ENCODE assay signal across 9 cellular contexts in genomic region chr12:57487055-57487596, GRCh38. TPM values are rescaled to one million over a fixed set of nuclear protein-coding genes. Genes with fewer than 3 reads are reported as not detected.
DNase-seq lines count a peak whose midpoint lies in the region; ATAC-seq and TF ChIP-seq lines count a peak whose summit lies in the region.
"Had no signal": no experiment of that assay in that cellular context is flagged by ENCODE, and none has a peak within 500 bp of the region (broad histone marks: within the 10 kb centered on the region; RNA-seq: fewer than 3 reads in every experiment).

No MANE protein-coding gene starts in this region.

- H3K4me1 Mint-ChIP-seq in CD4-positive, alpha-beta T cell (ENCODE audit: low read depth): peaks cover 37% of the 10 kb centered on the region

- H3K9me3 ChIP-seq in CD4-positive, alpha-beta T cell (ENCODE audit: control insufficient read depth, low read length): no peaks in the 10 kb centered on the region
- H3K9me3 ChIP-seq in MM.1S (replicated peaks; ENCODE audit: insufficient read depth, low read length) (no peaks in the 10 kb centered on the region), duodenal mucosa (ENCODE audit: control insufficient read depth in 1 of 2, low read length in 2 of 2) (no peaks in the 10 kb centered on the region), ovary (no peaks in the 10 kb centered on the region)

- H3K79me2 ChIP-seq in MM.1S (ENCODE audit: low read length): peaks cover 41% of the 10 kb centered on the region

- TF ChIP-seq POLR2A in ovary (IDR thresholded peaks at IDR 0.05): no peak

- CTCF ChIA-PET in CD4-positive, alpha-beta T cell (lab: Charles Lee): interaction anchor here (2.9 kb wide), 1 partner anchor 10 kb away, joined by 12 read pairs; no protein-coding TSS in a partner anchor

- H3K4me3 ChIP-seq in MM.1S (ENCODE audit: low read length) (peak overlapping the region; percentile 92), duodenal mucosa (ENCODE audit: low read depth in 1 of 2, low read length in 2 of 2) (peak overlapping the region; percentile 91 to 97), ovary (peak overlapping the region; percentile 81)

- H3K27me3 ChIP-seq in CD4-positive, alpha-beta T cell (ENCODE audit: control insufficient read depth, insufficient read depth, low read length): no peaks in the 10 kb centered on the region
- H3K27me3 ChIP-seq in MM.1S (replicated peaks; ENCODE audit: insufficient read depth, low read length) (no peaks in the 10 kb centered on the region), duodenal mucosa (ENCODE audit: control insufficient read depth in 1 of 2, insufficient read depth in 2 of 2, low read length in 2 of 2) (no peaks in the 10 kb centered on the region), ovary (no peaks in the 10 kb centered on the region)

- no peak for TF ChIP-seq EP300 in ovary (IDR thresholded peaks at IDR 0.05)

- peaks cover 53% of the 10 kb centered on the region for H3K36me3 Mint-ChIP-seq in CD4-positive, alpha-beta T cell (ENCODE audit: low read depth)

- 79 to 86% (median 82%) methylated on average over 27 of the region's 27 CpGs for WGBS in ovary, 3 donors

- peak overlapping the region; percentile 90 for H3K27ac Mint-ChIP-seq in CD4-positive, alpha-beta T cell

- H4K20me1 ChIP-seq in MM.1S (ENCODE audit: insufficient read depth, low read length): no peaks in the 10 kb centered on the region

- H3K36me3 ChIP-seq in MM.1S (replicated peaks; ENCODE audit: insufficient read depth, low read length) (peaks cover 16% of the 10 kb centered on the region; the same call in 1 of the 2 replicates), duodenal mucosa (ENCODE audit: control insufficient read depth in 1 of 2, insufficient read depth in 2 of 2, low read length in 2 of 2) (peaks cover 15 to 29% of the 10 kb centered on the region in 2 donors), ovary (no peaks in the 10 kb centered on the region)

- peak overlapping the region; percentile 66; the same call in 1 of the 2 replicates for H3K4me2 ChIP-seq in MM.1S (ENCODE audit: low read depth, low read length)

- no peaks in the 10 kb centered on the region for H3K9me3 Mint-ChIP-seq in CD4-positive, alpha-beta T cell

- POLR2A ChIA-PET in CD4-positive, alpha-beta T cell (lab: Charles Lee): interaction anchor here (1.0 to 2.5 kb wide), 5 partner anchors 8 to 33 kb away, joined by 6 to 15 read pairs (median 7); partner anchors contain the start of genes ARHGAP9 and DDIT3

- no peaks in the 10 kb centered on the region for H3K27me3 Mint-ChIP-seq in CD4-positive, alpha-beta T cell

- no peak for ATAC-seq in CD4-positive, alpha-beta T cell (ENCODE audit: poor library complexity)

- H3K4me1 ChIP-seq in MM.1S (ENCODE audit: low read length): peaks cover 14% of the 10 kb centered on the region
- H3K4me1 ChIP-seq in duodenal mucosa (ENCODE audit: control insufficient read depth in 1 of 2, insufficient read depth in 2 of 2, low read length in 2 of 2): peaks cover 10 to 11% of the 10 kb centered on the region in 2 donors
- peaks cover 5% of the 10 kb centered on the region for H3K4me1 ChIP-seq in ovary (ENCODE audit: insufficient read depth)

- DNase-seq in CD4-positive, alpha-beta T cell: no peak
- DNase-seq in MM.1S (no peak), ovary (peak in 2 of 5 donors; percentile 44 to 55), HUDEP-2 (lab: John Stamatoyannopoulos, UW; ENCODE audit: unreplicated experiment in 76 of 76) (no peak), DMS79 treated with DMSO at 0.1 percent for 48 hours (lab: John Stamatoyannopoulos, UW) (no peak), NCI-H226 (no peak)
- no peak for DNase-seq in central memory CD4-positive, alpha-beta T cell

- no peak overlapping the region for H3K9ac ChIP-seq in MM.1S (ENCODE audit: low read length)
- no peak overlapping the region for H3K9ac ChIP-seq in duodenal mucosa (ENCODE audit: low read depth in 1 of 2, low read length in 2 of 2)

- no peak for TF ChIP-seq CTCF in CD4-positive, alpha-beta T cell (IDR thresholded peaks at IDR 0.05)
- TF ChIP-seq CTCF in MM.1S (IDR thresholded peaks at IDR 0.05; ENCODE audit: low read length): no peak
- TF ChIP-seq CTCF in ovary (IDR thresholded peaks at IDR 0.05): no peak

- no peaks in the 10 kb centered on the region for H3K9me2 ChIP-seq in MM.1S (replicated peaks; ENCODE audit: insufficient read depth, low read length)

- H3F3A ChIP-seq in MM.1S (ENCODE audit: insufficient read depth, low read length): 0 out of 2 replicates have a peak, but pooled peaks cover 9% of the 10 kb centered on the region

- H3K4me3 Mint-ChIP-seq in CD4-positive, alpha-beta T cell: peak overlapping the region; percentile 98

- H2AFZ ChIP-seq in MM.1S (ENCODE audit: low read length): peak overlapping the region; percentile 59

- intact Hi-C loops in CD4-positive, alpha-beta T cell (cut with DNase I, micrococcal nuclease): loop anchor here (2.0 to 5.0 kb wide), 2 partner anchors 60 kb away; partner anchors contain the start of gene DCTN2 (in 2 of the 2)
- intact Hi-C loops in ovary (cut with DNase I): no loop called here

- peak overlapping the region; percentile 29 for H3K27ac ChIP-seq in CD4-positive, alpha-beta T cell (ENCODE audit: low read depth, low read length)
- H3K27ac ChIP-seq in MM.1S (ENCODE audit: low read length): no peak overlapping the region
- no peak overlapping the region for H3K27ac ChIP-seq in duodenal mucosa (ENCODE audit: low read depth, low read length)
- H3K27ac ChIP-seq in ovary: no peak overlapping the region

RNA-seq across cellular contexts. Expression of gene MARS1, which starts 0.7 kb away (rescaled TPM):
- 100 to 1,000 TPM; 203 to 204 TPM for total RNA-seq in CD4-positive, alpha-beta T cell
- total RNA-seq in ovary: 100 to 1,000 TPM in 2 of 7 donors, 10 to 100 TPM in 5; 21.1 to 479 (median 66.4) TPM
- 10 to 100 TPM; 30.8 to 87.4 TPM for polyA plus RNA-seq in ovary

RNA-seq across cellular contexts. Expression of gene ARHGAP9, which starts 7.5 kb away (rescaled TPM):
- 100 to 1,000 TPM; 354 to 370 TPM for total RNA-seq in CD4-positive, alpha-beta T cell
- total RNA-seq in ovary: 1 to 10 TPM; 2.7 to 8.0 (median 4.2) TPM
- 1 to 10 TPM; 2.6 to 9.5 TPM for polyA plus RNA-seq in ovary

RNA-seq across cellular contexts. Expression of gene GLI1, which starts 27.5 kb away (rescaled TPM):
- total RNA-seq in CD4-positive, alpha-beta T cell: under 1 TPM; 0.31 to 0.85 TPM
- 1 to 10 TPM in 2 of 7 donors, under 1 TPM in 4, not detected in 1; 0.48 to 4.1 (median 0.74) TPM for total RNA-seq in ovary
- polyA plus RNA-seq in ovary: 1 to 10 TPM; 2.2 to 4.1 TPM

RNA-seq across cellular contexts. Expression of gene INHBE, which starts 32.0 kb away (rescaled TPM):
- total RNA-seq in CD4-positive, alpha-beta T cell: not detected
- not detected for total RNA-seq in ovary
- not detected for polyA plus RNA-seq in ovary
- total RNA-seq: T-helper 2 cell treated with Interferon-gamma antibody and Interleukin-4, amounts not matched to agents 100 ng/mL and 5 ng/mL, for 36 hours had no signal

RNA-seq across cellular contexts. Expression of gene DDIT3, which starts 33.2 kb away (rescaled TPM):
- 100 to 1,000 TPM; 145 TPM for total RNA-seq in CD4-positive, alpha-beta T cell
- 10 to 100 TPM; 22.1 to 84.9 (median 29.2) TPM for total RNA-seq in ovary
- 10 to 100 TPM; 34.9 to 62.1 TPM for polyA plus RNA-seq in ovary

Comparison
In these comparisons a context has a peak if more than half of its experiments do, and no peak if none do; other contexts are left out.
1. RNA of gene ARHGAP9, which starts 7.5 kb away (total RNA-seq): 354 to 370 TPM in CD4-positive, alpha-beta T cell; 2.7 to 8.0 TPM in ovary; every median in the first group is over 10 times any median in the second.
2. intact Hi-C loops: an anchor here in CD4-positive, alpha-beta T cell (2.0 to 5.0 kb wide); none called in ovary.
3. Peak in every context shown above with its lines, with median percentiles within 50 percentile points of each other: H3K4me3 ChIP-seq.